2 cellular contexts compared by ENCODE assay signal in genomic region chrX:77638397-77638796, GRCh38.
A peak's percentile ranks its signal among the peaks of the same experiment; 100 is the strongest.
TF ChIP-seq lines count a peak whose summit lies in the region.

No MANE protein-coding gene starts in this region.

TF ChIP-seq in A549, 52 proteins besides CTCF, POLR2A, EP300 and RAD21:
- TF ChIP-seq HOXA7 (CRISPR knock-in tag; IDR thresholded peaks at IDR 0.05): no peak
- peak; percentile 71 for TF ChIP-seq MAFK (IDR thresholded peaks at IDR 0.05; ENCODE audit: partially characterized antibody)

TF ChIP-seq in IMR-90, 13 proteins besides CTCF, POLR2A, EP300 and RAD21:
- TF ChIP-seq RFX5 (IDR thresholded peaks at IDR 0.05; ENCODE audit: low read depth, low read length) (no peak), NFE2L2 (IDR thresholded peaks at IDR 0.05; ENCODE audit: low read depth, low read length) (peak; percentile 33; the same call in 1 of the 2 replicates), RCOR1 (IDR thresholded peaks at IDR 0.05; ENCODE audit: insufficient replicate concordance, low read length) (no peak), MAFK (IDR thresholded peaks at IDR 0.05; ENCODE audit: low read depth, low read length) (peak; percentile 23; the same call in 1 of the 2 replicates)
TF ChIP-seq in IMR-90: peak in this region for 2.
